22 cellular contexts compared by ENCODE assay signal in genomic region chr1:240086726-240087125, GRCh38. TPM values are rescaled to one million over a fixed set of nuclear protein-coding genes. Genes with fewer than 3 reads are reported as not detected.
DNase-seq lines count a peak whose midpoint lies in the region; ATAC-seq, FAIRE-seq and TF ChIP-seq lines count a peak whose summit lies in the region.
"Had no signal": no experiment of that assay in that cellular context is flagged by ENCODE, and none has a peak within 500 bp of the region (broad histone marks: within the 10 kb centered on the region; RNA-seq: fewer than 3 reads in every experiment).

No MANE protein-coding gene starts in this region.

- H3K79me2 ChIP-seq in astrocyte (ENCODE audit: insufficient read depth, low read length) = no peaks in the 10 kb centered on the region

- TF ChIP-seq CTCF in astrocyte (IDR thresholded peaks at IDR 0.05; ENCODE audit: insufficient read depth, low read depth, low read length) (no peak), osteocyte (IDR thresholded peaks at IDR 0.05) (no peak), kidney (IDR thresholded peaks at IDR 0.05; ENCODE audit: borderline replicate concordance, extremely low read depth, insufficient read depth) (no peak)

- intact Hi-C loops in kidney (cut with DNase I) (no loop called here), Right ventricle myocardium inferior (cut with DNase I) (no loop called here)

- H3K27ac ChIP-seq in astrocyte (ENCODE audit: low read depth, low read length) (peak overlapping the region; percentile 16), kidney (ENCODE audit: low read depth in 2 of 2, low read length in 2 of 2) (no peak overlapping the region)
- H3K27ac ChIP-seq: BLaER1 treated with 17β-estradiol and CSF1 and Interleukin-3, amounts not matched to agents 10 nM and 100 nM; RWPE1; SJCRH30 had no signal

- FAIRE-seq in astrocyte (lab: Jason Lieb, UNC) (peak; percentile 62), GM19239 (lab: Jason Lieb, UNC) (no peak), kidney (lab: Jason Lieb, UNC) (no peak)
- FAIRE-seq: GM12891, GM18507 had no signal

- DNase-seq in EH (ENCODE audit: low read depth) (peak; percentile 86), LHCN-M2 (ENCODE audit: low read depth) (peak; percentile 54), astrocyte (ENCODE audit: low read depth) (peak; percentile 48), osteocyte (ENCODE audit: extremely low spot score, unreplicated experiment) (no peak), GM19239 (ENCODE audit: insufficient read length, low spot score) (no peak), kidney (no peak), Right ventricle myocardium inferior (ENCODE audit: missing footprints) (no peak)
- no peak for DNase-seq in stimulated activated CD4-positive, alpha-beta T cell treated with anti-CD3 and anti-CD28 coated beads, Interleukin-4, amount 100 ng/mL, for 24 hours
- DNase-seq: CD8-positive, alpha-beta memory T cell; DMS79; GDM1; MV-4-11; NCI-H1417 treated with DMSO at 0.1 percent for 48 hours; NCI-H1930; NCI-H2171 treated with DMSO at 0.1 percent for 48 hours; NCI-H748 treated with DMSO at 0.1 percent for 48 hours; SJCRH30 had no signal

- H3K4me3 ChIP-seq in astrocyte (ENCODE audit: insufficient read depth, low read depth, low read length) (no peak overlapping the region), kidney (ENCODE audit: low read length in 2 of 2) (no peak overlapping the region)
- H3K4me3 ChIP-seq: BLaER1 treated with 17β-estradiol and CSF1 and Interleukin-3, amounts not matched to agents 10 nM and 100 nM; SJCRH30 had no signal

- no peaks in the 10 kb centered on the region for H3K36me3 ChIP-seq in astrocyte (ENCODE audit: insufficient read depth, low read length)
- H3K36me3 ChIP-seq in kidney (ENCODE audit: control insufficient read depth in 1 of 2, insufficient read depth in 2 of 2, low read length in 2 of 2) = no peaks in the 10 kb centered on the region
- H3K36me3 ChIP-seq: BLaER1 treated with 17β-estradiol and CSF1 and Interleukin-3, amounts not matched to agents 10 nM and 100 nM; SJCRH30 had no signal

- H3K4me2 ChIP-seq in astrocyte (ENCODE audit: low read length) = peak overlapping the region; percentile 21
- H3K4me2 ChIP-seq: BLaER1 treated with 17β-estradiol and CSF1 and Interleukin-3, amounts not matched to agents 10 nM and 100 nM had no signal

- H3K9ac ChIP-seq in astrocyte (ENCODE audit: low read length) (no peak overlapping the region), kidney (ENCODE audit: low read length in 2 of 2) (no peak overlapping the region)
- H3K9ac ChIP-seq: BLaER1 treated with 17β-estradiol and CSF1 and Interleukin-3, amounts not matched to agents 10 nM and 100 nM had no signal

- no peak overlapping the region for H3K27ac Mint-ChIP-seq in astrocyte (ENCODE audit: unreplicated experiment)
- peak overlapping the region; percentile 11 for H3K27ac Mint-ChIP-seq in osteocyte (ENCODE audit: unreplicated experiment)
- H3K27ac Mint-ChIP-seq: CD8-positive, alpha-beta memory T cell had no signal

- H3K9me3 Mint-ChIP-seq in astrocyte (ENCODE audit: unreplicated experiment) (no peaks in the 10 kb centered on the region), osteocyte (ENCODE audit: unreplicated experiment) (no peaks in the 10 kb centered on the region)

- H3K27me3 ChIP-seq in astrocyte (ENCODE audit: insufficient read depth, low read length) = no peaks in the 10 kb centered on the region

- H3K4me3 Mint-ChIP-seq in astrocyte (ENCODE audit: unreplicated experiment) = no peak overlapping the region
- no peak overlapping the region for H3K4me3 Mint-ChIP-seq in osteocyte (ENCODE audit: unreplicated experiment)
- H3K4me3 Mint-ChIP-seq: CD8-positive, alpha-beta memory T cell had no signal

- no peaks in the 10 kb centered on the region for H4K20me1 ChIP-seq in astrocyte (ENCODE audit: insufficient read depth, low read length)
- H4K20me1 ChIP-seq: BLaER1 treated with 17β-estradiol and CSF1 and Interleukin-3, amounts not matched to agents 10 nM and 100 nM had no signal

- H3K27me3 Mint-ChIP-seq in astrocyte (ENCODE audit: low read depth, unreplicated experiment) = peaks cover 17% of the 10 kb centered on the region
- H3K27me3 Mint-ChIP-seq in osteocyte (ENCODE audit: unreplicated experiment) = no peaks in the 10 kb centered on the region

- H3K36me3 Mint-ChIP-seq in astrocyte (ENCODE audit: low read depth, unreplicated experiment) (no peaks in the 10 kb centered on the region), osteocyte (ENCODE audit: unreplicated experiment) (no peaks in the 10 kb centered on the region)
- H3K36me3 Mint-ChIP-seq: CD8-positive, alpha-beta memory T cell had no signal

- H2AFZ ChIP-seq in astrocyte (ENCODE audit: low read depth, low read length) = no peak overlapping the region

- H3K4me1 Mint-ChIP-seq in astrocyte (ENCODE audit: low read depth, unreplicated experiment) = peaks cover 4% of the 10 kb centered on the region
- H3K4me1 Mint-ChIP-seq in osteocyte (ENCODE audit: unreplicated experiment) = peaks cover 25% of the 10 kb centered on the region

- ATAC-seq in Right ventricle myocardium inferior = no peak

- peaks cover 12% of the 10 kb centered on the region for H3K4me1 ChIP-seq in astrocyte (ENCODE audit: insufficient read depth, low read length)
- no peaks in the 10 kb centered on the region for H3K4me1 ChIP-seq in kidney (ENCODE audit: control insufficient read depth in 1 of 2, insufficient read depth in 1 of 2, low read depth in 1 of 2, low read length in 2 of 2)
- H3K4me1 ChIP-seq: SJCRH30 had no signal

- no peaks in the 10 kb centered on the region for H3K9me3 ChIP-seq in astrocyte (ENCODE audit: insufficient read depth, low read depth, low read length)
- H3K9me3 ChIP-seq in kidney (ENCODE audit: control insufficient read depth in 1 of 2, low read length in 2 of 2) = no peaks in the 10 kb centered on the region
- H3K9me3 ChIP-seq: SJCRH30 had no signal

RNA-seq across cellular contexts. Expression of gene FMN2, which starts 5.0 kb away (rescaled TPM):
- total RNA-seq in LHCN-M2 (2014; rRNA removed) (14.8 and 34.0 TPM in 2 replicates), astrocyte (2.1 and 2.4 TPM in 2 replicates), osteocyte (8.6 and 9.3 TPM in 2 replicates), kidney (0.06 TPM), Right ventricle myocardium inferior (not detected)
- 40.7 TPM for polyA plus RNA-seq in LHCN-M2 (2012)
- 3.4 TPM for polyA plus RNA-seq in kidney (ENCODE audit: insufficient read depth, low read depth, low replicate concordance)
- total RNA-seq: CD8-positive, alpha-beta memory T cell; HT-29; SJCRH30 had no signal
- polyA plus RNA-seq: CD8-positive, alpha-beta memory T cell had no signal

Comparison
In these comparisons a context has a peak if more than half of its experiments do, and no peak if none do; other contexts are left out.
1. DNase-seq: peak in EH (single experiment), LHCN-M2 (single experiment) and astrocyte (single experiment); none in osteocyte (single experiment), GM19239 (single experiment), kidney (single experiment), stimulated activated CD4-positive, alpha-beta T cell treated with anti-CD3 and anti-CD28 coated beads, Interleukin-4, amount 100 ng/mL, for 24 hours (single experiment) and Right ventricle myocardium inferior (single experiment).